In genomic region chr9:99511723-99512122, GRCh38 we compare ENCODE assay signal across 24 cellular contexts.
DNase-seq lines count a peak whose midpoint lies in the region; ATAC-seq and TF ChIP-seq lines count a peak whose summit lies in the region.
"Had no signal": no experiment of that assay in that cellular context is flagged by ENCODE, and none has a peak within 500 bp of the region (broad histone marks: within the 10 kb centered on the region; RNA-seq: fewer than 3 reads in every experiment).

No MANE protein-coding gene starts in this region.

- H3K4me3 Mint-ChIP-seq in activated T-cell treated with anti-CD3 and anti-CD28 coated beads, Interleukin-2, amount 50 U/mL, for 72 hours: no peak overlapping the region
- H3K4me3 Mint-ChIP-seq: activated B cell treated with CpG ODN at 0.5 μM for 24 hours; activated CD4-positive, alpha-beta memory T cell treated with anti-CD3 and anti-CD28 coated beads, Interleukin-2, amount 10 ng/mL, durations not matched to agents 7 days and 5 days; activated naive CD8-positive, alpha-beta T cell treated with anti-CD3 and anti-CD28 coated beads, Interleukin-2, amount 50 U/mL, for 24 hours; mesothelial cell of epicardium; nephron had no signal

- peaks cover 14% of the 10 kb centered on the region for H3K27me3 Mint-ChIP-seq in activated T-cell treated with anti-CD3 and anti-CD28 coated beads, Interleukin-2, amount 50 U/mL, for 72 hours (ENCODE audit: low read depth)
- H3K27me3 Mint-ChIP-seq: activated B cell treated with CpG ODN at 0.5 μM for 24 hours had no signal

- H3K4me1 Mint-ChIP-seq in activated T-cell treated with anti-CD3 and anti-CD28 coated beads, Interleukin-2, amount 50 U/mL, for 72 hours (ENCODE audit: low read depth): peaks cover 5% of the 10 kb centered on the region

- H3K9me3 ChIP-seq in A673 (ENCODE audit: low read depth, low read length, poor library complexity, severe bottlenecking): no peaks in the 10 kb centered on the region
- H3K9me3 ChIP-seq in colonic mucosa: no peaks in the 10 kb centered on the region
- H3K9me3 ChIP-seq: body of pancreas, left ventricle myocardium inferior, upper lobe of left lung had no signal

- H3K27me3 ChIP-seq in A673 (replicated peaks; ENCODE audit: insufficient read depth, low read depth, low read length, poor library complexity) (no peaks in the 10 kb centered on the region), H7 (ENCODE audit: control insufficient read depth, insufficient read depth, low read length) (no peaks in the 10 kb centered on the region), colonic mucosa (no peaks in the 10 kb centered on the region)
- H3K27me3 ChIP-seq: body of pancreas, upper lobe of left lung had no signal

- H3K36me3 ChIP-seq in A673 (ENCODE audit: insufficient read depth, low read length, poor library complexity, severe bottlenecking): no peaks in the 10 kb centered on the region
- H3K36me3 ChIP-seq in H7 (replicated peaks; ENCODE audit: control insufficient read depth, insufficient read depth, low read length): no peaks in the 10 kb centered on the region
- no peaks in the 10 kb centered on the region for H3K36me3 ChIP-seq in colonic mucosa
- H3K36me3 ChIP-seq: left ventricle myocardium inferior, upper lobe of left lung had no signal

- H3K36me3 Mint-ChIP-seq in activated T-cell treated with anti-CD3 and anti-CD28 coated beads, Interleukin-2, amount 50 U/mL, for 72 hours (ENCODE audit: insufficient read depth in 2 of 2): no peaks in the 10 kb centered on the region
- H3K36me3 Mint-ChIP-seq: mesothelial cell of epicardium had no signal

- DNase-seq in A673 (ENCODE audit: low spot score): no peak
- DNase-seq in H7: peak; percentile 47
- DNase-seq in RPMI7951 (ENCODE audit: low read depth): peak; percentile 15
- DNase-seq in fibroblast of the aortic adventitia (ENCODE audit: low read depth): no peak
- DNase-seq in activated T-cell treated with anti-CD3 and anti-CD28 coated beads, Interleukin-2, amount 50 U/mL, for 72 hours: no peak
- DNase-seq in colonic mucosa: no peak
- DNase-seq: activated B cell treated with CpG ODN at 0.5 μM for 24 hours; activated CD4-positive, alpha-beta memory T cell treated with anti-CD3 and anti-CD28 coated beads, Interleukin-2, amount 10 ng/mL, durations not matched to agents 7 days and 5 days; activated gamma-delta T cell; activated naive CD8-positive, alpha-beta T cell treated with anti-CD3 and anti-CD28 coated beads, Interleukin-2, amount 50 U/mL, for 24 hours; activated T-cell treated with anti-CD3 and anti-CD28 coated beads for 4 hours; body of pancreas; C1 segment of cervical spinal cord; left ventricle myocardium inferior; MV-4-11; NCI-H1694 treated with DMSO at 0.1 percent for 48 hours; NCI-H69; upper lobe of left lung had no signal

- CTCF ChIA-PET in A673 (lab: Charles Lee): no interaction called here

- H3K9ac ChIP-seq in colonic mucosa (ENCODE audit: low read depth in 2 of 2, low read length in 2 of 2): no peak overlapping the region
- H3K9ac ChIP-seq: KMS-11 had no signal

- H3K27ac Mint-ChIP-seq in activated T-cell treated with anti-CD3 and anti-CD28 coated beads, Interleukin-2, amount 50 U/mL, for 72 hours: no peak overlapping the region
- H3K27ac Mint-ChIP-seq: activated CD4-positive, alpha-beta memory T cell treated with anti-CD3 and anti-CD28 coated beads, Interleukin-2, amount 10 ng/mL, durations not matched to agents 7 days and 5 days; mesothelial cell of epicardium; nephron had no signal

- intact Hi-C loops in A673 (cut with micrococcal nuclease; ENCODE audit: unreplicated experiment) (no loop called here), colonic mucosa (cut with DNase I) (no loop called here)

- no TSS peak for BruUV-seq in A673 (replicated peaks; lab: Mats Ljungman, UMichigan)

- no peak for ATAC-seq in GM18511 (IDR thresholded peaks at IDR 0.05; ENCODE audit: unreplicated experiment)
- no peak for ATAC-seq in activated T-cell treated with anti-CD3 and anti-CD28 coated beads, Interleukin-2, amount 50 U/mL, for 72 hours (replicated peaks in 1 of 2)
- no peak for ATAC-seq in HG03432 (IDR thresholded peaks at IDR 0.05; ENCODE audit: unreplicated experiment)
- ATAC-seq: activated naive CD8-positive, alpha-beta T cell treated with anti-CD3 and anti-CD28 coated beads, Interleukin-2, amount 50 U/mL, for 24 hours; body of pancreas; sciatic nerve had no signal

- H3K4me3 ChIP-seq in A673 (ENCODE audit: low read depth, low read length, poor library complexity, severe bottlenecking): no peak overlapping the region
- no peak overlapping the region for H3K4me3 ChIP-seq in H7 (ENCODE audit: insufficient read depth, low read depth, low read length)
- H3K4me3 ChIP-seq in fibroblast of the aortic adventitia (ENCODE audit: low read depth, low read length): no peak overlapping the region
- no peak overlapping the region for H3K4me3 ChIP-seq in colonic mucosa
- H3K4me3 ChIP-seq: body of pancreas, left ventricle myocardium inferior, upper lobe of left lung had no signal

- no peaks in the 10 kb centered on the region for H3K9me3 Mint-ChIP-seq in activated T-cell treated with anti-CD3 and anti-CD28 coated beads, Interleukin-2, amount 50 U/mL, for 72 hours
- H3K9me3 Mint-ChIP-seq: activated B cell treated with CpG ODN at 0.5 μM for 24 hours; activated CD4-positive, alpha-beta memory T cell treated with anti-CD3 and anti-CD28 coated beads, Interleukin-2, amount 10 ng/mL, durations not matched to agents 7 days and 5 days; activated naive CD8-positive, alpha-beta T cell treated with anti-CD3 and anti-CD28 coated beads, Interleukin-2, amount 50 U/mL, for 24 hours; mesothelial cell of epicardium; nephron had no signal

- POLR2A ChIA-PET in A673 (lab: Charles Lee; ENCODE audit: low non-redundant PET): no interaction called here

- H3K4me1 ChIP-seq in A673 (ENCODE audit: insufficient read depth, low read length, poor library complexity, severe bottlenecking) (no peaks in the 10 kb centered on the region), colonic mucosa (no peaks in the 10 kb centered on the region)
- H3K4me1 ChIP-seq: upper lobe of left lung had no signal

- TF ChIP-seq CTCF in A673 (conservative IDR thresholded peaks at IDR 0.05; ENCODE audit: low read depth, low read length) (peak; percentile 24; the same call in 1 of the 2 replicates), fibroblast of the aortic adventitia (IDR thresholded peaks at IDR 0.05; ENCODE audit: insufficient read depth, low read length) (peak; percentile 11), colonic mucosa (IDR thresholded peaks at IDR 0.05) (no peak)

- no peak overlapping the region for H3K27ac ChIP-seq in A673 (ENCODE audit: low read depth, low read length, poor library complexity, severe bottlenecking)
- no peak overlapping the region for H3K27ac ChIP-seq in colonic mucosa
- H3K27ac ChIP-seq: body of pancreas, KMS-11, left ventricle myocardium inferior, upper lobe of left lung had no signal

Comparison
In these comparisons a context has a peak if more than half of its experiments do, and no peak if none do; other contexts are left out.
1. DNase-seq: peak in H7 (single experiment) and RPMI7951 (single experiment); none in A673 (single experiment), fibroblast of the aortic adventitia (single experiment), activated T-cell treated with anti-CD3 and anti-CD28 coated beads, Interleukin-2, amount 50 U/mL, for 72 hours (0 of 2) and colonic mucosa (single experiment).